In genomic region chr12:89261982-89262381, GRCh38 we compare ENCODE assay signal across 32 cellular contexts.
A peak's percentile ranks its signal among the peaks of the same experiment; 100 is the strongest.
DNase-seq lines count a peak whose midpoint lies in the region; ATAC-seq, FAIRE-seq and TF ChIP-seq lines count a peak whose summit lies in the region.
"Had no signal": no experiment of that assay in that cellular context is flagged by ENCODE, and none has a peak within 500 bp of the region (broad histone marks: within the 10 kb centered on the region; RNA-seq: fewer than 3 reads in every experiment).

No MANE protein-coding gene starts in this region.

- peaks cover 12% of the 10 kb centered on the region for H3K36me3 Mint-ChIP-seq in nephron progenitor cell (ENCODE audit: low read depth)

- H3K9me3 Mint-ChIP-seq in nephron progenitor cell = peaks cover 27% of the 10 kb centered on the region

- no peaks in the 10 kb centered on the region for H3K9me3 ChIP-seq in HepG2 (ENCODE audit: low read length)
- H3K9me3 ChIP-seq: thyroid gland, vagina had no signal

- WGBS in HepG2 (ENCODE audit: low lambda C conversion rate) = 42% methylated on average over 4 of the region's 4 CpGs
- no CpG with 5 or more reads among the region's 4 CpGs for WGBS in mesendoderm (ENCODE audit: extremely low coverage, insufficient coverage, low lambda C conversion rate)

- no peaks in the 10 kb centered on the region for H3K27me3 Mint-ChIP-seq in nephron progenitor cell (ENCODE audit: low read depth, poor library complexity)
- H3K27me3 Mint-ChIP-seq: activated CD4-positive, alpha-beta T cell treated with anti-CD3 and anti-CD28 coated beads, Interleukin-2, amount 10 ng/mL, durations not matched to agents 24 days and 14 days; activated naive CD4-positive, alpha-beta T cell treated with anti-CD3 and anti-CD28 coated beads, Interleukin-2, amount 50 U/mL, for 24 hours; progenitor cell of endocrine pancreas had no signal

- no peak overlapping the region for H2BK15ac ChIP-seq in mesendoderm (replicated peaks; ENCODE audit: low read depth)

- TF ChIP-seq RAD21 in HepG2 (CRISPR knock-in tag; IDR thresholded peaks at IDR 0.05) = no peak

- POLR2A ChIA-PET in HepG2 (lab: Yijun Ruan, JAX) = no interaction called here

- H3K4me1 ChIP-seq in HepG2 (ENCODE audit: insufficient read depth, low read length) (no peaks in the 10 kb centered on the region), mesendoderm (ENCODE audit: control insufficient read depth, low read depth, low read length) (no peaks in the 10 kb centered on the region)
- H3K4me1 ChIP-seq: thyroid gland, vagina had no signal

- peak overlapping the region; percentile 48 for H3K27ac ChIP-seq in 22Rv1
- H3K27ac ChIP-seq in HepG2 (ENCODE audit: extremely low read length, insufficient read depth, low read length) = no peak overlapping the region
- no peak overlapping the region for H3K27ac ChIP-seq in mesendoderm (ENCODE audit: low read depth, low read length)
- H3K27ac ChIP-seq: GM23248, RWPE1, thyroid gland, vagina had no signal

- intact Hi-C loops in HepG2 (cut with micrococcal nuclease; ENCODE audit: unreplicated experiment) = no loop called here

- H3K4me2 ChIP-seq in HepG2 (ENCODE audit: low read depth, low read length) (no peak overlapping the region), mesendoderm (ENCODE audit: low read length) (no peak overlapping the region)

- no peak overlapping the region for H4K8ac ChIP-seq in mesendoderm (ENCODE audit: low read depth, low read length)

- CTCF ChIA-PET in HepG2 (lab: Yijun Ruan, JAX; ENCODE audit: low intra/inter-chr PET ratio, low total read pairs) = no interaction called here

- no peaks in the 10 kb centered on the region for H3K79me2 ChIP-seq in HepG2 (ENCODE audit: insufficient read depth, low read length)
- H3K79me2 ChIP-seq in mesendoderm (ENCODE audit: control insufficient read depth, insufficient read depth, low read length) = no peaks in the 10 kb centered on the region

- peaks cover 20% of the 10 kb centered on the region for H3K4me1 Mint-ChIP-seq in nephron progenitor cell

- H3K27ac Mint-ChIP-seq in nephron progenitor cell = no peak overlapping the region
- H3K27ac Mint-ChIP-seq: activated CD4-positive, alpha-beta T cell treated with anti-CD3 and anti-CD28 coated beads, Interleukin-2, amount 10 ng/mL, durations not matched to agents 24 days and 14 days; progenitor cell of endocrine pancreas had no signal

- H2BK5ac ChIP-seq in mesendoderm (ENCODE audit: low read length) = no peak overlapping the region

- no peak overlapping the region for H3K56ac ChIP-seq in mesendoderm (ENCODE audit: low read length)

- H3K4me3 Mint-ChIP-seq in nephron progenitor cell = no peak overlapping the region
- H3K4me3 Mint-ChIP-seq: activated CD4-positive, alpha-beta T cell treated with anti-CD3 and anti-CD28 coated beads, Interleukin-2, amount 10 ng/mL, durations not matched to agents 24 days and 14 days; activated naive CD4-positive, alpha-beta T cell treated with anti-CD3 and anti-CD28 coated beads, Interleukin-2, amount 50 U/mL, for 24 hours had no signal

- H3K4me3 ChIP-seq in bronchial epithelial cell (ENCODE audit: low read depth, low read length) = no peak overlapping the region
- no peak overlapping the region for H3K4me3 ChIP-seq in HepG2 (replicated peaks in 1 of 3; ENCODE audit: insufficient read depth in 1 of 3, low read depth in 2 of 3, low read length in 3 of 3)
- no peak overlapping the region for H3K4me3 ChIP-seq in mesendoderm (ENCODE audit: low read length)
- H3K4me3 ChIP-seq: GM23248, thyroid gland, vagina had no signal

- H3K36me3 ChIP-seq in bronchial epithelial cell (ENCODE audit: control insufficient read depth, insufficient read depth, low read length) (no peaks in the 10 kb centered on the region), HepG2 (replicated peaks in 1 of 2; ENCODE audit: control insufficient read depth in 1 of 2, insufficient read depth in 2 of 2, low read length in 2 of 2) (no peaks in the 10 kb centered on the region), mesendoderm (ENCODE audit: control insufficient read depth, insufficient read depth, low read length) (no peaks in the 10 kb centered on the region)
- H3K36me3 ChIP-seq: thyroid gland, vagina had no signal

- no peak for TF ChIP-seq POLR2A in HepG2 (IDR thresholded peaks at IDR 0.05; ENCODE audit: insufficient read depth in 1 of 2, low read depth in 2 of 2, low read length in 2 of 2)

- no peak for FAIRE-seq in bronchial epithelial cell (lab: Jason Lieb, UNC)
- no peak for FAIRE-seq in HepG2 (lab: Jason Lieb, UNC)
- FAIRE-seq: A204.1, colon had no signal

- no peak for ATAC-seq in HepG2
- no peak for ATAC-seq in GM18867 (IDR thresholded peaks at IDR 0.05; ENCODE audit: unreplicated experiment)
- ATAC-seq: sciatic nerve had no signal

- H3K27me3 ChIP-seq in bronchial epithelial cell (ENCODE audit: control insufficient read depth, insufficient read depth, low read length) = no peaks in the 10 kb centered on the region
- no peaks in the 10 kb centered on the region; a peak in 1 of 5 replicates for H3K27me3 ChIP-seq in HepG2 (ENCODE audit: control insufficient read depth in 1 of 2, insufficient read depth in 2 of 2, low read length in 2 of 2)
- no peaks in the 10 kb centered on the region for H3K27me3 ChIP-seq in mesendoderm (ENCODE audit: insufficient read depth, low read length, poor library complexity)
- H3K27me3 ChIP-seq: thyroid gland, vagina had no signal

- in situ Hi-C loops in HepG2 (cut with HindIII; ENCODE audit: extremely low pct_ligation_motif_present, low pct_unique_long_range_greater_than_20kb) = no loop called here

- no peak overlapping the region for H2BK120ac ChIP-seq in mesendoderm (ENCODE audit: low read depth, low read length)

- peak; percentile 13 for DNase-seq in LHCN-M2 (ENCODE audit: low read depth)
- DNase-seq in bronchial epithelial cell (ENCODE audit: low read depth) = peak; percentile 13
- DNase-seq in HepG2 (ENCODE audit: low spot score) = no peak
- no peak for DNase-seq in islet precursor cell
- DNase-seq in nephron progenitor cell = no peak
- no peak for DNase-seq in mesendoderm
- DNase-seq: activated CD4-positive, alpha-beta T cell treated with anti-CD3 and anti-CD28 coated beads, Interleukin-2, amount 10 ng/mL, durations not matched to agents 24 days and 14 days; activated CD8-positive, alpha-beta memory T cell treated with anti-CD3 and anti-CD28 coated beads for 24 hours; activated T-cell treated with anti-CD3 and anti-CD28 coated beads for 4 hours; amniotic stem cell; Calu3; DMS79; effector memory CD4-positive, alpha-beta T cell; erythroblast; foreskin melanocyte; GDM1; GM23248; Kasumi-1; NCI-H1694; NCI-H446 treated with DMSO at 0.1 percent for 48 hours; stimulated activated CD4-positive, alpha-beta T cell treated with anti-CD3 and anti-CD28 coated beads, Interleukin-4, amount 100 ng/mL, for 24 hours; T1000; thyroid gland had no signal

- no peak overlapping the region for H3K18ac ChIP-seq in mesendoderm (ENCODE audit: low read length)

- TF ChIP-seq EP300 in HepG2 (IDR thresholded peaks at IDR 0.05; ENCODE audit: low read depth in 2 of 2, low read length in 2 of 2) = no peak
- no peak for TF ChIP-seq EP300 in HepG2 (CRISPR knock-in tag; IDR thresholded peaks at IDR 0.05; ENCODE audit: borderline replicate concordance)

- no peaks in the 10 kb centered on the region for H3K79me1 ChIP-seq in mesendoderm (ENCODE audit: low read length)

- no peak overlapping the region for H3K9ac ChIP-seq in HepG2 (ENCODE audit: insufficient read depth, low read depth, low read length)
- no peak overlapping the region for H3K9ac ChIP-seq in mesendoderm (ENCODE audit: low read length)
- H3K9ac ChIP-seq: GM23248 had no signal

- H4K20me1 ChIP-seq in HepG2 (ENCODE audit: insufficient read depth, low read length) = no peaks in the 10 kb centered on the region

- TF ChIP-seq CTCF in 22Rv1 (IDR thresholded peaks at IDR 0.05) = no peak
- TF ChIP-seq CTCF in bronchial epithelial cell (IDR thresholded peaks at IDR 0.05; ENCODE audit: insufficient read depth, low read length, severe bottlenecking) = no peak
- TF ChIP-seq CTCF in HepG2 (CRISPR knock-in tag; IDR thresholded peaks at IDR 0.05) = no peak
- no peak for TF ChIP-seq CTCF in nephron progenitor cell (IDR thresholded peaks at IDR 0.05)

- H4K5ac ChIP-seq in mesendoderm (ENCODE audit: low read length) = no peak overlapping the region

- H2AK5ac ChIP-seq in mesendoderm (ENCODE audit: low read length) = no peak overlapping the region

- H2AFZ ChIP-seq in HepG2 (ENCODE audit: low read length) = no peak overlapping the region

- no peak overlapping the region for H3K23ac ChIP-seq in mesendoderm (ENCODE audit: low read length)

- BruUV-seq in HepG2 (replicated peaks; lab: Mats Ljungman, UMichigan) = no TSS peak

- no peak overlapping the region for H3K4ac ChIP-seq in mesendoderm (ENCODE audit: low read depth, low read length)

TF ChIP-seq in HepG2, 621 proteins besides CTCF, POLR2A, EP300 and RAD21 (continues in another document):
- TF ChIP-seq XBP1 (CRISPR knock-in tag; IDR thresholded peaks at IDR 0.05) (no peak), ZNF503 (CRISPR knock-in tag; IDR thresholded peaks at IDR 0.05) (no peak)

Comparison
In these comparisons a context has a peak if more than half of its experiments do, and no peak if none do; other contexts are left out.
1. DNase-seq: peak in LHCN-M2 (single experiment) and bronchial epithelial cell (single experiment); none in HepG2 (single experiment), islet precursor cell (single experiment), nephron progenitor cell (single experiment) and mesendoderm (single experiment).